ENCODE assay signal across 1 cellular context in the genomic region with DNA sequence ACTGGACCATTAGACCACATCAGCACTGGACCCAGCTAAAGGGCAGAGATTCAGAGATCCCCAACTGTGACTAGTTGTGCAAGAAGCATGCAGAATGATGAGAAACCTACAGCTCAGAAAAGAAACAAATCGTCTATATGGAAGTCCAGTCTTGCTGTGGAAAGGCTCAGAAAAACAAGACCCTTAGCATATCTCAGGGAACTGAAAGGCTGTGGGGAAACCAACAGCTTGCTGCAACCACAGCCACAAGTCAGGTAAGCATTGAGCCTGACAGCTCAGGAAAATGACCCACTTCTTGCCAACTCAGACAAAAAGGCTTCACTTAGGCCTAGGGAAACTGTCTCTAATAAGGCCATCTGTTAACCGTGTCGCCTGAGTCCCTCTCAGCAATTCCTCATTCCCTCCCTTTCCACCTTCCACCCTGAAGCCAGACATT.
TF ChIP-seq lines count a peak whose summit lies in the region.

No MANE protein-coding gene starts in this region.

TF ChIP-seq in GM12878, 131 proteins besides CTCF, POLR2A, EP300 and RAD21 (continued from another document and continues in another):
- TF ChIP-seq RAD51 (IDR thresholded peaks at IDR 0.05) (no peak), ZZZ3 (IDR thresholded peaks at IDR 0.05; ENCODE audit: control insufficient read depth, insufficient read length, low read depth) (no peak), SUPT20H (IDR thresholded peaks at IDR 0.05; ENCODE audit: borderline replicate concordance, control insufficient read depth, low read depth, low read length) (no peak), IKZF1 (conservative IDR thresholded peaks at IDR 0.05) (peak; percentile 23; the same call in 1 of the 2 replicates), CHD2 (IDR thresholded peaks at IDR 0.05; ENCODE audit: borderline replicate concordance, low read depth, low read length) (0 out of 2 replicates have a peak, but pooled peaks have one; percentile 26), SMAD1 (IDR thresholded peaks at IDR 0.05; ENCODE audit: low read depth, partially characterized antibody) (no peak), TCF3 (IDR thresholded peaks at IDR 0.05; ENCODE audit: borderline replicate concordance, insufficient read depth, low read depth, low read length) (no peak), MYB (IDR thresholded peaks at IDR 0.05; ENCODE audit: borderline replicate concordance, low read depth, low read length) (no peak), ETV6 (conservative IDR thresholded peaks at IDR 0.05 in 1 of 2, IDR thresholded peaks at IDR 0.05 in 1 of 2; ENCODE audit: borderline replicate concordance in 1 of 2, low read depth in 1 of 2) (no peak), NFIC (IDR thresholded peaks at IDR 0.05; ENCODE audit: low read depth, low read length) (0 out of 2 replicates have a peak, but pooled peaks have one; percentile 47), SMC3 (IDR thresholded peaks at IDR 0.05; ENCODE audit: borderline replicate concordance, low read length) (no peak), ZNF24 (IDR thresholded peaks at IDR 0.05) (no peak), HDAC6 (IDR thresholded peaks at IDR 0.05; ENCODE audit: unreplicated experiment) (no peak), RFX5 (IDR thresholded peaks at IDR 0.05; ENCODE audit: low read depth, low read length) (no peak), ESRRA (IDR thresholded peaks at IDR 0.05; ENCODE audit: low read length) (no peak), JUND (IDR thresholded peaks at IDR 0.05; ENCODE audit: low read depth, low read length) (no peak), RUNX3 (IDR thresholded peaks at IDR 0.05; ENCODE audit: low read length) (peak; percentile 65), PAX8 (IDR thresholded peaks at IDR 0.05) (no peak), EED (IDR thresholded peaks at IDR 0.05; ENCODE audit: low read depth) (no peak), KLF5 (IDR thresholded peaks at IDR 0.05; ENCODE audit: partially characterized antibody) (no peak), DPF2 (IDR thresholded peaks at IDR 0.05) (no peak), ASH2L (IDR thresholded peaks at IDR 0.05; ENCODE audit: borderline replicate concordance, low read depth) (no peak), KDM1A (IDR thresholded peaks at IDR 0.05; ENCODE audit: borderline replicate concordance) (no peak), MTA2 (IDR thresholded peaks at IDR 0.05; ENCODE audit: low read depth) (0 out of 2 replicates have a peak, but pooled peaks have one; percentile 27), SRF (IDR thresholded peaks at IDR 0.05; ENCODE audit: low read depth in 2 of 2, low read length in 2 of 2) (no peak), HDAC2 (IDR thresholded peaks at IDR 0.05) (no peak)
- TF ChIP-seq, protein P1, sequence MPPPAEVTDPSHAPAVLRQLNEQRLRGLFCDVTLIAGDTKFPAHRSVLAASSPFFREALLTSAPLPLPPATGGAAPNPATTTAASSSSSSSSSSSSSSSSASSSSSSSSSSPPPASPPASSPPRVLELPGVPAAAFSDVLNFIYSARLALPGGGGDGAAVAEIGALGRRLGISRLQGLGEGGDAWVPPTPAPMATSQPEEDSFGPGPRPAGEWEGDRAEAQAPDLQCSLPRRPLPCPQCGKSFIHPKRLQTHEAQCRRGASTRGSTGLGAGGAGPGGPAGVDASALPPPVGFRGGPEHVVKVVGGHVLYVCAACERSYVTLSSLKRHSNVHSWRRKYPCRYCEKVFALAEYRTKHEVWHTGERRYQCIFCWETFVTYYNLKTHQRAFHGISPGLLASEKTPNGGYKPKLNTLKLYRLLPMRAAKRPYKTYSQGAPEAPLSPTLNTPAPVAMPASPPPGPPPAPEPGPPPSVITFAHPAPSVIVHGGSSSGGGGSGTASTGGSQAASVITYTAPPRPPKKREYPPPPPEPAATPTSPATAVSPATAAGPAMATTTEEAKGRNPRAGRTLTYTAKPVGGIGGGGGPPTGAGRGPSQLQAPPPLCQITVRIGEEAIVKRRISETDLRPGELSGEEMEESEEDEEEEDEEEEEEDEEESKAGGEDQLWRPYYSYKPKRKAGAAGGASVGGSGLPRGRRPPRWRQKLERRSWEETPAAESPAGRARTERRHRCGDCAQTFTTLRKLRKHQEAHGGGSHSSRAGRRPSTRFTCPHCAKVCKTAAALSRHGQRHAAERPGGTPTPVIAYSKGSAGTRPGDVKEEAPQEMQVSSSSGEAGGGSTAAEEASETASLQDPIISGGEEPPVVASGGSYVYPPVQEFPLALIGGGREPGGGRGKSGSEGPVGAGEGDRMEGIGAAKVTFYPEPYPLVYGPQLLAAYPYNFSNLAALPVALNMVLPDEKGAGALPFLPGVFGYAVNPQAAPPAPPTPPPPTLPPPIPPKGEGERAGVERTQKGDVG (CRISPR knock-in tag; IDR thresholded peaks at IDR 0.05) = no peak
- TF ChIP-seq, protein P2, sequence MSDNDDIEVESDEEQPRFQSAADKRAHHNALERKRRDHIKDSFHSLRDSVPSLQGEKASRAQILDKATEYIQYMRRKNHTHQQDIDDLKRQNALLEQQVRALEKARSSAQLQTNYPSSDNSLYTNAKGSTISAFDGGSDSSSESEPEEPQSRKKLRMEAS (IDR thresholded peaks at IDR 0.05; ENCODE audit: low read depth, low read length) = no peak
- TF ChIP-seq, protein P3, sequence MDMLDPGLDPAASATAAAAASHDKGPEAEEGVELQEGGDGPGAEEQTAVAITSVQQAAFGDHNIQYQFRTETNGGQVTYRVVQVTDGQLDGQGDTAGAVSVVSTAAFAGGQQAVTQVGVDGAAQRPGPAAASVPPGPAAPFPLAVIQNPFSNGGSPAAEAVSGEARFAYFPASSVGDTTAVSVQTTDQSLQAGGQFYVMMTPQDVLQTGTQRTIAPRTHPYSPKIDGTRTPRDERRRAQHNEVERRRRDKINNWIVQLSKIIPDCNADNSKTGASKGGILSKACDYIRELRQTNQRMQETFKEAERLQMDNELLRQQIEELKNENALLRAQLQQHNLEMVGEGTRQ (IDR thresholded peaks at IDR 0.05; ENCODE audit: borderline replicate concordance, low read depth, low read length) = no peak
- TF ChIP-seq, protein P4, sequence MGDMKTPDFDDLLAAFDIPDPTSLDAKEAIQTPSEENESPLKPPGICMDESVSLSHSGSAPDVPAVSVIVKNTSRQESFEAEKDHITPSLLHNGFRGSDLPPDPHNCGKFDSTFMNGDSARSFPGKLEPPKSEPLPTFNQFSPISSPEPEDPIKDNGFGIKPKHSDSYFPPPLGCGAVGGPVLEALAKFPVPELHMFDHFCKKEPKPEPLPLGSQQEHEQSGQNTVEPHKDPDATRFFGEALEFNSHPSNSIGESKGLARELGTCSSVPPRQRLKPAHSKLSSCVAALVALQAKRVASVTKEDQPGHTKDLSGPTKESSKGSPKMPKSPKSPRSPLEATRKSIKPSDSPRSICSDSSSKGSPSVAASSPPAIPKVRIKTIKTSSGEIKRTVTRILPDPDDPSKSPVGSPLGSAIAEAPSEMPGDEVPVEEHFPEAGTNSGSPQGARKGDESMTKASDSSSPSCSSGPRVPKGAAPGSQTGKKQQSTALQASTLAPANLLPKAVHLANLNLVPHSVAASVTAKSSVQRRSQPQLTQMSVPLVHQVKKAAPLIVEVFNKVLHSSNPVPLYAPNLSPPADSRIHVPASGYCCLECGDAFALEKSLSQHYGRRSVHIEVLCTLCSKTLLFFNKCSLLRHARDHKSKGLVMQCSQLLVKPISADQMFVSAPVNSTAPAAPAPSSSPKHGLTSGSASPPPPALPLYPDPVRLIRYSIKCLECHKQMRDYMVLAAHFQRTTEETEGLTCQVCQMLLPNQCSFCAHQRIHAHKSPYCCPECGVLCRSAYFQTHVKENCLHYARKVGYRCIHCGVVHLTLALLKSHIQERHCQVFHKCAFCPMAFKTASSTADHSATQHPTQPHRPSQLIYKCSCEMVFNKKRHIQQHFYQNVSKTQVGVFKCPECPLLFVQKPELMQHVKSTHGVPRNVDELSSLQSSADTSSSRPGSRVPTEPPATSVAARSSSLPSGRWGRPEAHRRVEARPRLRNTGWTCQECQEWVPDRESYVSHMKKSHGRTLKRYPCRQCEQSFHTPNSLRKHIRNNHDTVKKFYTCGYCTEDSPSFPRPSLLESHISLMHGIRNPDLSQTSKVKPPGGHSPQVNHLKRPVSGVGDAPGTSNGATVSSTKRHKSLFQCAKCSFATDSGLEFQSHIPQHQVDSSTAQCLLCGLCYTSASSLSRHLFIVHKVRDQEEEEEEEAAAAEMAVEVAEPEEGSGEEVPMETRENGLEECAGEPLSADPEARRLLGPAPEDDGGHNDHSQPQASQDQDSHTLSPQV (IDR thresholded peaks at IDR 0.05) = no peak
- TF ChIP-seq, protein P5, sequence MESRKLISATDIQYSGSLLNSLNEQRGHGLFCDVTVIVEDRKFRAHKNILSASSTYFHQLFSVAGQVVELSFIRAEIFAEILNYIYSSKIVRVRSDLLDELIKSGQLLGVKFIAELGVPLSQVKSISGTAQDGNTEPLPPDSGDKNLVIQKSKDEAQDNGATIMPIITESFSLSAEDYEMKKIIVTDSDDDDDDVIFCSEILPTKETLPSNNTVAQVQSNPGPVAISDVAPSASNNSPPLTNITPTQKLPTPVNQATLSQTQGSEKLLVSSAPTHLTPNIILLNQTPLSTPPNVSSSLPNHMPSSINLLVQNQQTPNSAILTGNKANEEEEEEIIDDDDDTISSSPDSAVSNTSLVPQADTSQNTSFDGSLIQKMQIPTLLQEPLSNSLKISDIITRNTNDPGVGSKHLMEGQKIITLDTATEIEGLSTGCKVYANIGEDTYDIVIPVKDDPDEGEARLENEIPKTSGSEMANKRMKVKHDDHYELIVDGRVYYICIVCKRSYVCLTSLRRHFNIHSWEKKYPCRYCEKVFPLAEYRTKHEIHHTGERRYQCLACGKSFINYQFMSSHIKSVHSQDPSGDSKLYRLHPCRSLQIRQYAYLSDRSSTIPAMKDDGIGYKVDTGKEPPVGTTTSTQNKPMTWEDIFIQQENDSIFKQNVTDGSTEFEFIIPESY (IDR thresholded peaks at IDR 0.05) = no peak
- TF ChIP-seq, protein P6, sequence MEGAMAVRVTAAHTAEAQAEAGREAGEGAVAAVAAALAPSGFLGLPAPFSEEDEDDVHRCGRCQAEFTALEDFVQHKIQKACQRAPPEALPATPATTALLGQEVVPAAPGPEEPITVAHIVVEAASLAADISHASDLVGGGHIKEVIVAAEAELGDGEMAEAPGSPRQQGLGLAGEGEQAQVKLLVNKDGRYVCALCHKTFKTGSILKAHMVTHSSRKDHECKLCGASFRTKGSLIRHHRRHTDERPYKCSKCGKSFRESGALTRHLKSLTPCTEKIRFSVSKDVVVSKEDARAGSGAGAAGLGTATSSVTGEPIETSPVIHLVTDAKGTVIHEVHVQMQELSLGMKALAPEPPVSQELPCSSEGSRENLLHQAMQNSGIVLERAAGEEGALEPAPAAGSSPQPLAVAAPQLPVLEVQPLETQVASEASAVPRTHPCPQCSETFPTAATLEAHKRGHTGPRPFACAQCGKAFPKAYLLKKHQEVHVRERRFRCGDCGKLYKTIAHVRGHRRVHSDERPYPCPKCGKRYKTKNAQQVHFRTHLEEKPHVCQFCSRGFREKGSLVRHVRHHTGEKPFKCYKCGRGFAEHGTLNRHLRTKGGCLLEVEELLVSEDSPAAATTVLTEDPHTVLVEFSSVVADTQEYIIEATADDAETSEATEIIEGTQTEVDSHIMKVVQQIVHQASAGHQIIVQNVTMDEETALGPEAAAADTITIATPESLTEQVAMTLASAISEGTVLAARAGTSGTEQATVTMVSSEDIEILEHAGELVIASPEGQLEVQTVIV (IDR thresholded peaks at IDR 0.05; ENCODE audit: borderline replicate concordance, partially characterized antibody) = no peak
- TF ChIP-seq, protein P7, sequence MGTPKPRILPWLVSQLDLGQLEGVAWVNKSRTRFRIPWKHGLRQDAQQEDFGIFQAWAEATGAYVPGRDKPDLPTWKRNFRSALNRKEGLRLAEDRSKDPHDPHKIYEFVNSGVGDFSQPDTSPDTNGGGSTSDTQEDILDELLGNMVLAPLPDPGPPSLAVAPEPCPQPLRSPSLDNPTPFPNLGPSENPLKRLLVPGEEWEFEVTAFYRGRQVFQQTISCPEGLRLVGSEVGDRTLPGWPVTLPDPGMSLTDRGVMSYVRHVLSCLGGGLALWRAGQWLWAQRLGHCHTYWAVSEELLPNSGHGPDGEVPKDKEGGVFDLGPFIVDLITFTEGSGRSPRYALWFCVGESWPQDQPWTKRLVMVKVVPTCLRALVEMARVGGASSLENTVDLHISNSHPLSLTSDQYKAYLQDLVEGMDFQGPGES (IDR thresholded peaks at IDR 0.05) = no peak
- TF ChIP-seq, protein P8, sequence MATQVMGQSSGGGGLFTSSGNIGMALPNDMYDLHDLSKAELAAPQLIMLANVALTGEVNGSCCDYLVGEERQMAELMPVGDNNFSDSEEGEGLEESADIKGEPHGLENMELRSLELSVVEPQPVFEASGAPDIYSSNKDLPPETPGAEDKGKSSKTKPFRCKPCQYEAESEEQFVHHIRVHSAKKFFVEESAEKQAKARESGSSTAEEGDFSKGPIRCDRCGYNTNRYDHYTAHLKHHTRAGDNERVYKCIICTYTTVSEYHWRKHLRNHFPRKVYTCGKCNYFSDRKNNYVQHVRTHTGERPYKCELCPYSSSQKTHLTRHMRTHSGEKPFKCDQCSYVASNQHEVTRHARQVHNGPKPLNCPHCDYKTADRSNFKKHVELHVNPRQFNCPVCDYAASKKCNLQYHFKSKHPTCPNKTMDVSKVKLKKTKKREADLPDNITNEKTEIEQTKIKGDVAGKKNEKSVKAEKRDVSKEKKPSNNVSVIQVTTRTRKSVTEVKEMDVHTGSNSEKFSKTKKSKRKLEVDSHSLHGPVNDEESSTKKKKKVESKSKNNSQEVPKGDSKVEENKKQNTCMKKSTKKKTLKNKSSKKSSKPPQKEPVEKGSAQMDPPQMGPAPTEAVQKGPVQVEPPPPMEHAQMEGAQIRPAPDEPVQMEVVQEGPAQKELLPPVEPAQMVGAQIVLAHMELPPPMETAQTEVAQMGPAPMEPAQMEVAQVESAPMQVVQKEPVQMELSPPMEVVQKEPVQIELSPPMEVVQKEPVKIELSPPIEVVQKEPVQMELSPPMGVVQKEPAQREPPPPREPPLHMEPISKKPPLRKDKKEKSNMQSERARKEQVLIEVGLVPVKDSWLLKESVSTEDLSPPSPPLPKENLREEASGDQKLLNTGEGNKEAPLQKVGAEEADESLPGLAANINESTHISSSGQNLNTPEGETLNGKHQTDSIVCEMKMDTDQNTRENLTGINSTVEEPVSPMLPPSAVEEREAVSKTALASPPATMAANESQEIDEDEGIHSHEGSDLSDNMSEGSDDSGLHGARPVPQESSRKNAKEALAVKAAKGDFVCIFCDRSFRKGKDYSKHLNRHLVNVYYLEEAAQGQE (IDR thresholded peaks at IDR 0.05; ENCODE audit: low read depth, low read length) = no peak
- TF ChIP-seq, protein P9, sequence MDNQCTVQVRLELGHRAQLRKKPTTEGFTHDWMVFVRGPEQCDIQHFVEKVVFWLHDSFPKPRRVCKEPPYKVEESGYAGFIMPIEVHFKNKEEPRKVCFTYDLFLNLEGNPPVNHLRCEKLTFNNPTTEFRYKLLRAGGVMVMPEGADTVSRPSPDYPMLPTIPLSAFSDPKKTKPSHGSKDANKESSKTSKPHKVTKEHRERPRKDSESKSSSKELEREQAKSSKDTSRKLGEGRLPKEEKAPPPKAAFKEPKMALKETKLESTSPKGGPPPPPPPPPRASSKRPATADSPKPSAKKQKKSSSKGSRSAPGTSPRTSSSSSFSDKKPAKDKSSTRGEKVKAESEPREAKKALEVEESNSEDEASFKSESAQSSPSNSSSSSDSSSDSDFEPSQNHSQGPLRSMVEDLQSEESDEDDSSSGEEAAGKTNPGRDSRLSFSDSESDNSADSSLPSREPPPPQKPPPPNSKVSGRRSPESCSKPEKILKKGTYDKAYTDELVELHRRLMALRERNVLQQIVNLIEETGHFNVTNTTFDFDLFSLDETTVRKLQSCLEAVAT (IDR thresholded peaks at IDR 0.05) = peak; percentile 16; the same call in 1 of the 2 replicates
- TF ChIP-seq, protein P10, sequence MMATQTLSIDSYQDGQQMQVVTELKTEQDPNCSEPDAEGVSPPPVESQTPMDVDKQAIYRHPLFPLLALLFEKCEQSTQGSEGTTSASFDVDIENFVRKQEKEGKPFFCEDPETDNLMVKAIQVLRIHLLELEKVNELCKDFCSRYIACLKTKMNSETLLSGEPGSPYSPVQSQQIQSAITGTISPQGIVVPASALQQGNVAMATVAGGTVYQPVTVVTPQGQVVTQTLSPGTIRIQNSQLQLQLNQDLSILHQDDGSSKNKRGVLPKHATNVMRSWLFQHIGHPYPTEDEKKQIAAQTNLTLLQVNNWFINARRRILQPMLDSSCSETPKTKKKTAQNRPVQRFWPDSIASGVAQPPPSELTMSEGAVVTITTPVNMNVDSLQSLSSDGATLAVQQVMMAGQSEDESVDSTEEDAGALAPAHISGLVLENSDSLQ (IDR thresholded peaks at IDR 0.05) = no peak
